2 cellular contexts compared by ENCODE assay signal in the genomic region with DNA sequence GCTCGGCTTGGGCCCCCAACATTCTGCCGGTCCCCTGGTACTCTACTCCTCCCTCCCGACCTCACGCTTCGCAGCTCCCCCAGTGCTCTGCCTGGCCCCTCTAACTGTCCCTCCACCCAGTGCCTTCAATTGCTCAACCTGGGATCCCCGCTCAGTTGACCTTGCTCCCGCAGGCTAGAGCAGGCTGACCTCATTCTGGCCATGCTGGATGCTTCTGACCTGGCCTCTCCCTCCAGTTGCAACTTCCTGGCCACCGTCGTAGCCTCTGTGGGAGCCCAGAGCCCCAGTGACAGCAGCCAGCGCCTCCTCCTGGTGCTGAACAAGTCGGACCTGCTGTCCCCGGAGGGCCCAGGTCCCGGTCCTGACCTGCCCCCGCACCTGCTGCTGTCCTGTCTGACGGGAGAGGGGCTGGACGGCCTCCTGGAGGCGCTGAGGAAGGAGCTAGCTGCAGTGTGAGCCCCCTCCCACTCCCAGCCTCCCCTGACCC.
TF ChIP-seq lines count a peak whose summit lies in the region.

No MANE protein-coding gene starts in this region.

TF ChIP-seq in HEK293, 187 proteins besides CTCF, POLR2A, EP300 and RAD21 (continued from another document):
- TF ChIP-seq, protein P1, sequence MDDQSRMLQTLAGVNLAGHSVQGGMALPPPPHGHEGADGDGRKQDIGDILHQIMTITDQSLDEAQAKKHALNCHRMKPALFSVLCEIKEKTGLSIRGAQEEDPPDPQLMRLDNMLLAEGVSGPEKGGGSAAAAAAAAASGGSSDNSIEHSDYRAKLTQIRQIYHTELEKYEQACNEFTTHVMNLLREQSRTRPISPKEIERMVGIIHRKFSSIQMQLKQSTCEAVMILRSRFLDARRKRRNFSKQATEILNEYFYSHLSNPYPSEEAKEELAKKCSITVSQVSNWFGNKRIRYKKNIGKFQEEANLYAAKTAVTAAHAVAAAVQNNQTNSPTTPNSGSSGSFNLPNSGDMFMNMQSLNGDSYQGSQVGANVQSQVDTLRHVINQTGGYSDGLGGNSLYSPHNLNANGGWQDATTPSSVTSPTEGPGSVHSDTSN (CRISPR knock-in tag; IDR thresholded peaks at IDR 0.05) = no peak
- TF ChIP-seq ZFP3 (tag by site-specific recombination; IDR thresholded peaks at IDR 0.05; ENCODE audit: low read depth) (no peak), ZNF747 (tag by site-specific recombination; IDR thresholded peaks at IDR 0.05) (no peak)

TF ChIP-seq in HEK293T, 16 proteins besides CTCF, POLR2A, EP300 and RAD21 (continued from another document):
- TF ChIP-seq ZNF384 (IDR thresholded peaks at IDR 0.05) (no peak), BHLHE40 (IDR thresholded peaks at IDR 0.05; ENCODE audit: borderline replicate concordance) (no peak), HDGF (IDR thresholded peaks at IDR 0.05; ENCODE audit: borderline replicate concordance) (no peak), TARDBP (IDR thresholded peaks at IDR 0.05) (no peak)
TF ChIP-seq in HEK293T: peak in this region for 0.
